1 cellular context compared by ENCODE assay signal in genomic region chr11:92018332-92018731, GRCh38.
TF ChIP-seq lines count a peak whose summit lies in the region.

No MANE protein-coding gene starts in this region.

TF ChIP-seq in GM23338, 12 proteins besides CTCF, POLR2A, EP300 and RAD21 (continued from another document):
- TF ChIP-seq ZNF462 (CRISPR knock-in tag; IDR thresholded peaks at IDR 0.05) (no peak), EZH2phosphoT487 (IDR thresholded peaks at IDR 0.05; ENCODE audit: unreplicated experiment) (no peak), ZNF114 (CRISPR knock-in tag; IDR thresholded peaks at IDR 0.05) (no peak), NANOG (IDR thresholded peaks at IDR 0.05; ENCODE audit: borderline replicate concordance) (no peak), CREB1 (CRISPR knock-in tag; IDR thresholded peaks at IDR 0.05; ENCODE audit: low read depth) (no peak), EZH2 (IDR thresholded peaks at IDR 0.05; ENCODE audit: low read depth, unreplicated experiment) (no peak)
TF ChIP-seq in GM23338: peak in this region for 0.
